ENCODE assay signal across 1 cellular context in genomic region chr11:92875473-92875872, GRCh38.
TF ChIP-seq lines count a peak whose summit lies in the region.

No MANE protein-coding gene starts in this region.

TF ChIP-seq in GM23338, 12 proteins besides CTCF, POLR2A, EP300 and RAD21 (continued from another document):
- TF ChIP-seq, protein P1, sequence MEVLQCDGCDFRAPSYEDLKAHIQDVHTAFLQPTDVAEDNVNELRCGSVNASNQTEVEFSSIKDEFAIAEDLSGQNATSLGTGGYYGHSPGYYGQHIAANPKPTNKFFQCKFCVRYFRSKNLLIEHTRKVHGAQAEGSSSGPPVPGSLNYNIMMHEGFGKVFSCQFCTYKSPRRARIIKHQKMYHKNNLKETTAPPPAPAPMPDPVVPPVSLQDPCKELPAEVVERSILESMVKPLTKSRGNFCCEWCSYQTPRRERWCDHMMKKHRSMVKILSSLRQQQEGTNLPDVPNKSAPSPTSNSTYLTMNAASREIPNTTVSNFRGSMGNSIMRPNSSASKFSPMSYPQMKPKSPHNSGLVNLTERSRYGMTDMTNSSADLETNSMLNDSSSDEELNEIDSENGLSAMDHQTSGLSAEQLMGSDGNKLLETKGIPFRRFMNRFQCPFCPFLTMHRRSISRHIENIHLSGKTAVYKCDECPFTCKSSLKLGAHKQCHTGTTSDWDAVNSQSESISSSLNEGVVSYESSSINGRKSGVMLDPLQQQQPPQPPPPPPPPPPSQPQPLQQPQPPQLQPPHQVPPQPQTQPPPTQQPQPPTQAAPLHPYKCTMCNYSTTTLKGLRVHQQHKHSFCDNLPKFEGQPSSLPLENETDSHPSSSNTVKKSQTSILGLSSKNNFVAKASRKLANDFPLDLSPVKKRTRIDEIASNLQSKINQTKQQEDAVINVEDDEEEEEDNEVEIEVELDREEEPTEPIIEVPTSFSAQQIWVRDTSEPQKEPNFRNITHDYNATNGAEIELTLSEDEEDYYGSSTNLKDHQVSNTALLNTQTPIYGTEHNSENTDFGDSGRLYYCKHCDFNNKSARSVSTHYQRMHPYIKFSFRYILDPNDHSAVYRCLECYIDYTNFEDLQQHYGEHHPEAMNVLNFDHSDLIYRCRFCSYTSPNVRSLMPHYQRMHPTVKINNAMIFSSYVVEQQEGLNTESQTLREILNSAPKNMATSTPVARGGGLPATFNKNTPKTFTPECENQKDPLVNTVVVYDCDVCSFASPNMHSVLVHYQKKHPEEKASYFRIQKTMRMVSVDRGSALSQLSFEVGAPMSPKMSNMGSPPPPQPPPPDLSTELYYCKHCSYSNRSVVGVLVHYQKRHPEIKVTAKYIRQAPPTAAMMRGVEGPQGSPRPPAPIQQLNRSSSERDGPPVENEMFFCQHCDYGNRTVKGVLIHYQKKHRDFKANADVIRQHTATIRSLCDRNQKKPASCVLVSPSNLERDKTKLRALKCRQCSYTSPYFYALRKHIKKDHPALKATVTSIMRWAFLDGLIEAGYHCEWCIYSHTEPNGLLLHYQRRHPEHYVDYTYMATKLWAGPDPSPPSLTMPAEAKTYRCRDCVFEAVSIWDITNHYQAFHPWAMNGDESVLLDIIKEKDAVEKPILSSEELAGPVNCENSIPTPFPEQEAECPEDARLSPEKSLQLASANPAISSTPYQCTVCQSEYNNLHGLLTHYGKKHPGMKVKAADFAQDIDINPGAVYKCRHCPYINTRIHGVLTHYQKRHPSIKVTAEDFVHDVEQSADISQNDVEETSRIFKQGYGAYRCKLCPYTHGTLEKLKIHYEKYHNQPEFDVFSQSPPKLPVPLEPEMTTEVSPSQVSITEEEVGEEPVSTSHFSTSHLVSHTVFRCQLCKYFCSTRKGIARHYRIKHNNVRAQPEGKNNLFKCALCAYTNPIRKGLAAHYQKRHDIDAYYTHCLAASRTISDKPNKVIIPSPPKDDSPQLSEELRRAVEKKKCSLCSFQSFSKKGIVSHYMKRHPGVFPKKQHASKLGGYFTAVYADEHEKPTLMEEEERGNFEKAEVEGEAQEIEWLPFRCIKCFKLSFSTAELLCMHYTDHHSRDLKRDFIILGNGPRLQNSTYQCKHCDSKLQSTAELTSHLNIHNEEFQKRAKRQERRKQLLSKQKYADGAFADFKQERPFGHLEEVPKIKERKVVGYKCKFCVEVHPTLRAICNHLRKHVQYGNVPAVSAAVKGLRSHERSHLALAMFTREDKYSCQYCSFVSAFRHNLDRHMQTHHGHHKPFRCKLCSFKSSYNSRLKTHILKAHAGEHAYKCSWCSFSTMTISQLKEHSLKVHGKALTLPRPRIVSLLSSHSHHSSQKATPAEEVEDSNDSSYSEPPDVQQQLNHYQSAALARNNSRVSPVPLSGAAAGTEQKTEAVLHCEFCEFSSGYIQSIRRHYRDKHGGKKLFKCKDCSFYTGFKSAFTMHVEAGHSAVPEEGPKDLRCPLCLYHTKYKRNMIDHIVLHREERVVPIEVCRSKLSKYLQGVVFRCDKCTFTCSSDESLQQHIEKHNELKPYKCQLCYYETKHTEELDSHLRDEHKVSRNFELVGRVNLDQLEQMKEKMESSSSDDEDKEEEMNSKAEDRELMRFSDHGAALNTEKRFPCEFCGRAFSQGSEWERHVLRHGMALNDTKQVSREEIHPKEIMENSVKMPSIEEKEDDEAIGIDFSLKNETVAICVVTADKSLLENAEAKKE (CRISPR knock-in tag; IDR thresholded peaks at IDR 0.05), result no peak
- TF ChIP-seq CREB1 (CRISPR knock-in tag; IDR thresholded peaks at IDR 0.05; ENCODE audit: low read depth) (no peak), EZH2phosphoT487 (IDR thresholded peaks at IDR 0.05; ENCODE audit: unreplicated experiment) (no peak)
